ENCODE assay signal across 10 cellular contexts in the genomic region with DNA sequence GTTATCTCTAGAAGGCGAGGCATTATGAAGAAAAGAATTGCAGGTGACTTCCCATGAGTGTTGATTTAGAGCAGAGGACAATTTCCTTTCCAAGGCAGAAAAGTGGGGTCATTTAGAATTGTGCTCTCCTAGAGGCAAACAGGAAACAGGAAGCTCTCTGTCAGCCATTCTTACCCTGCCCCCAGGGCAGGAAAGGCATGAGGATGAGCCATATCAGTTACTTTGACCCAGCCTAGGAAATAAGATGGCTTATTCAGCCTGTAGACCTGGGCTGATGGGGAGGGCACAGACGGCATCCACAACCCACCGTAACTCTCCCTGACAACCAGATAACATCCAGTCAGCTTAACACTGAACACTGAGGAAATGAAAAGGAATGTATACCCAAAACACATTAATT.
DNase-seq lines count a peak whose midpoint lies in the region; ATAC-seq and TF ChIP-seq lines count a peak whose summit lies in the region.
"Had no signal": no experiment of that assay in that cellular context is flagged by ENCODE, and none has a peak within 500 bp of the region (broad histone marks: within the 10 kb centered on the region; RNA-seq: fewer than 3 reads in every experiment).

No MANE protein-coding gene starts in this region.

- H3K4me3 ChIP-seq in BLaER1 treated with 17β-estradiol and CSF1 and Interleukin-3, amounts not matched to agents 10 nM and 100 nM = no peak overlapping the region
- H3K4me3 ChIP-seq in tibial nerve = no peak overlapping the region

- no peak for TF ChIP-seq POLR2A in tibial nerve (IDR thresholded peaks at IDR 0.05)

- WGBS in tibial nerve, 2 donors = 34 to 48% methylated on average over 3 of the region's 3 CpGs

- H3K36me3 ChIP-seq in BLaER1 treated with 17β-estradiol and CSF1 and Interleukin-3, amounts not matched to agents 10 nM and 100 nM = no peaks in the 10 kb centered on the region
- H3K36me3 ChIP-seq in tibial nerve = no peaks in the 10 kb centered on the region

- H3K9ac ChIP-seq in BLaER1 treated with 17β-estradiol and CSF1 and Interleukin-3, amounts not matched to agents 10 nM and 100 nM = 0 out of 22 replicates have a peak overlapping the region, but pooled peaks of 1 of the 11 experiments have one; percentile 5

- TF ChIP-seq CTCF in tibial nerve (IDR thresholded peaks at IDR 0.05) = no peak

- peaks cover 0 to 6% (median 5%) of the 10 kb centered on the region in 11 experiments; a peak in 4 of 22 replicates for H3K9me3 ChIP-seq in BLaER1 treated with 17β-estradiol and CSF1 and Interleukin-3, amounts not matched to agents 10 nM and 100 nM (replicated peaks in 1 of 11)
- peaks cover 0 to 6% (median 0%) of the 10 kb centered on the region in 4 donors for H3K9me3 ChIP-seq in tibial nerve

- H3K4me1 ChIP-seq in BLaER1 treated with 17β-estradiol and CSF1 and Interleukin-3, amounts not matched to agents 10 nM and 100 nM = peaks cover 5 to 8% (median 6%) of the 10 kb centered on the region in 10 experiments; a peak in 14 of 20 replicates
- no peaks in the 10 kb centered on the region for H3K4me1 ChIP-seq in tibial nerve

- H3K27me3 ChIP-seq in BLaER1 treated with 17β-estradiol and CSF1 and Interleukin-3, amounts not matched to agents 10 nM and 100 nM = no peaks in the 10 kb centered on the region
- H3K27me3 ChIP-seq in tibial nerve = no peaks in the 10 kb centered on the region

- TF ChIP-seq EP300 in tibial nerve (IDR thresholded peaks at IDR 0.05) = no peak

- DNase-seq in HPDE6-E6E7 (ENCODE audit: extremely low spot score) (peak; percentile 8), UCSD-AML1 (lab: John Stamatoyannopoulos, UW; ENCODE audit: unreplicated experiment) (peak; percentile 34), left lobe of liver (ENCODE audit: low spot score) (no peak), hepatic stellate cell (ENCODE audit: low spot score) (no peak), tibial nerve (ENCODE audit: low spot score in 2 of 2) (no peak), HT-29 (ENCODE audit: low spot score) (no peak)
- DNase-seq: left cardiac atrium, NCI-H1436 treated with DMSO at 0.1 percent for 48 hours had no signal

- H3K4me2 ChIP-seq in BLaER1 treated with 17β-estradiol and CSF1 and Interleukin-3, amounts not matched to agents 10 nM and 100 nM = peak overlapping the region in 9 of 11 experiments; percentile 13 to 46 (median 30); a peak in 14 of 22 replicates

- H4K20me1 ChIP-seq in BLaER1 treated with 17β-estradiol and CSF1 and Interleukin-3, amounts not matched to agents 10 nM and 100 nM = no peaks in the 10 kb centered on the region

- H3K27ac ChIP-seq in BLaER1 treated with 17β-estradiol and CSF1 and Interleukin-3, amounts not matched to agents 10 nM and 100 nM = peak overlapping the region in 3 of 11 experiments; percentile 9 to 44 (median 24); a peak in 4 of 22 replicates
- no peak overlapping the region for H3K27ac ChIP-seq in tibial nerve

- ATAC-seq in left lobe of liver (peak; percentile 68), HG03097 (IDR thresholded peaks at IDR 0.05; ENCODE audit: low FRiP score, unreplicated experiment) (no peak)

Comparison
In these comparisons a context has a peak if more than half of its experiments do, and no peak if none do; other contexts are left out.
1. DNase-seq: peak in HPDE6-E6E7 (single experiment) and UCSD-AML1 (single experiment); none in left lobe of liver (single experiment), hepatic stellate cell (single experiment), tibial nerve (0 of 2) and HT-29 (single experiment).